ENCODE assay signal across 8 cellular contexts in genomic region chr3:131503328-131503650, GRCh38. TPM values are rescaled to one million over a fixed set of nuclear protein-coding genes. Genes with fewer than 3 reads are reported as not detected.
DNase-seq lines count a peak whose midpoint lies in the region; ATAC-seq and TF ChIP-seq lines count a peak whose summit lies in the region.

No MANE protein-coding gene starts in this region.

- peaks cover 8 to 9% of the 10 kb centered on the region in 2 experiments for H3K4me1 Mint-ChIP-seq in H9
- peaks cover 30% of the 10 kb centered on the region for H3K4me1 Mint-ChIP-seq in stimulated activated memory B cell treated with anti-CD40 and anti-IgM and Interleukin-4, amounts not matched to agents 10 μg/mL and 1 μg/mL and 100 μg/mL, for 72 hours

- H4K5ac ChIP-seq in H9 (ENCODE audit: insufficient read length, low read depth, low read length): no peak overlapping the region

- H3K36me3 ChIP-seq in BE2C (peaks cover 31% of the 10 kb centered on the region), heart right ventricle (peaks cover 0 to 33% (median 4%) of the 10 kb centered on the region in 9 donors)

- H3K23me2 ChIP-seq in H9 (ENCODE audit: insufficient read length, low read depth, low read length, poor library complexity, severe bottlenecking): peaks cover 9% of the 10 kb centered on the region

- H3K4me2 ChIP-seq in H9 (ENCODE audit: insufficient read depth, insufficient read length, low read length): peak overlapping the region; percentile 91

- no peak overlapping the region for H3K4ac ChIP-seq in H9 (ENCODE audit: low read depth, low read length)

- H2BK20ac ChIP-seq in H9 (ENCODE audit: low read depth, low read length, poor library complexity, severe bottlenecking): no peak overlapping the region

- intact Hi-C loops in heart right ventricle (cut with DNase I): loop anchor here in 7 of 10 donors (5.0 to 10.0 kb wide), 4 partner anchors 118 to 478 kb away; partner anchors contain the start of genes NUDT16 (in 6 of the 7), ASTE1 (in 1 of the 7) and NEK11 (in 1 of the 7)

- H3K27me3 ChIP-seq in BE2C (peaks cover 4% of the 10 kb centered on the region; the same call in 1 of the 2 replicates), H9 (ENCODE audit: insufficient read depth, low read length) (no peaks in the 10 kb centered on the region; the same call in 1 of the 2 replicates), heart right ventricle (peaks cover 0 to 11% (median 0%) of the 10 kb centered on the region in 7 donors)

- H3K4me1 ChIP-seq in BE2C (peaks cover 3% of the 10 kb centered on the region; the same call in 1 of the 2 replicates), H9 (ENCODE audit: insufficient read depth, low read length) (no peaks in the 10 kb centered on the region), heart right ventricle (peaks cover 2 to 33% (median 21%) of the 10 kb centered on the region in 9 donors)

- peaks cover 0 to 3% of the 10 kb centered on the region in 2 experiments; a peak in 1 of 5 replicates for H3K9me3 Mint-ChIP-seq in H9
- H3K9me3 Mint-ChIP-seq in stimulated activated memory B cell treated with anti-CD40 and anti-IgM and Interleukin-4, amounts not matched to agents 10 μg/mL and 1 μg/mL and 100 μg/mL, for 72 hours: no peaks in the 10 kb centered on the region

- H3K27me3 Mint-ChIP-seq in H9 (ENCODE audit: low read depth): peaks cover 43% of the 10 kb centered on the region
- H3K27me3 Mint-ChIP-seq in stimulated activated memory B cell treated with anti-CD40 and anti-IgM and Interleukin-4, amounts not matched to agents 10 μg/mL and 1 μg/mL and 100 μg/mL, for 72 hours: no peaks in the 10 kb centered on the region

- H3K36me3 Mint-ChIP-seq in H9 (ENCODE audit: insufficient read depth in 1 of 3, low read depth in 3 of 3): peaks cover 23 to 27% (median 26%) of the 10 kb centered on the region in 3 experiments
- peaks cover 13% of the 10 kb centered on the region for H3K36me3 Mint-ChIP-seq in stimulated activated memory B cell treated with anti-CD40 and anti-IgM and Interleukin-4, amounts not matched to agents 10 μg/mL and 1 μg/mL and 100 μg/mL, for 72 hours

- no peaks in the 10 kb centered on the region for H4K20me1 ChIP-seq in H9 (ENCODE audit: control insufficient read depth, insufficient read depth, insufficient read length)

- no peak for DNase-seq in BE2C
- DNase-seq in H9: no peak
- DNase-seq in heart right ventricle: no peak
- DNase-seq in activated CD8-positive, alpha-beta memory T cell treated with anti-CD3 and anti-CD28 coated beads for 24 hours: no peak
- DNase-seq in NCI-H2029 (lab: John Stamatoyannopoulos, UW): no peak

- H2AFZ ChIP-seq in H9 (ENCODE audit: low read length): peak overlapping the region; percentile 66

- ATAC-seq in heart right ventricle (peak in 3 of 8 donors; percentile 10 to 18 (median 14)), HG02798 (IDR thresholded peaks at IDR 0.05; ENCODE audit: poor library complexity, unreplicated experiment) (no peak)
- no peak for ATAC-seq in stimulated activated memory B cell treated with anti-CD40 and anti-IgM and Interleukin-4, amounts not matched to agents 10 μg/mL and 1 μg/mL and 100 μg/mL, for 72 hours

- H3K18ac ChIP-seq in H9 (ENCODE audit: insufficient read length, low read depth, low read length): no peak overlapping the region

- H2BK15ac ChIP-seq in H9 (ENCODE audit: low read depth, low read length): no peak overlapping the region

- no peak overlapping the region for H3K14ac ChIP-seq in H9 (ENCODE audit: insufficient read depth, low read length)

- no peak overlapping the region for H2BK120ac ChIP-seq in H9 (ENCODE audit: low read depth, low read length, poor library complexity, severe bottlenecking)

- no CpG with 5 or more reads among the region's 1 CpG for WGBS in H9 (ENCODE audit: extremely low coverage, insufficient read length, low lambda C conversion rate)
- WGBS in heart right ventricle, 2 donors: 80 to 85% methylated on average over 1 of the region's 1 CpG

- H3K56ac ChIP-seq in H9 (ENCODE audit: insufficient read length, low read depth, low read length): no peak overlapping the region

- no peak overlapping the region for H2BK5ac ChIP-seq in H9 (ENCODE audit: insufficient read length, low read length)

- no peak overlapping the region for H3K23ac ChIP-seq in H9 (ENCODE audit: insufficient read length, low read depth, low read length)

- H3K9me3 ChIP-seq in BE2C (no peaks in the 10 kb centered on the region), H9 (ENCODE audit: control insufficient read depth, low read depth, low read length) (no peaks in the 10 kb centered on the region), heart right ventricle (no peaks in the 10 kb centered on the region)

- TF ChIP-seq CTCF in BE2C (IDR thresholded peaks at IDR 0.05; ENCODE audit: low read depth, low read length) (no peak), H9 (conservative IDR thresholded peaks at IDR 0.05) (no peak), WI38 (IDR thresholded peaks at IDR 0.05; ENCODE audit: low read depth, low read length) (no peak), heart right ventricle (IDR thresholded peaks at IDR 0.05) (no peak)

- H3T11ph ChIP-seq in H9 (ENCODE audit: low read length): no peak overlapping the region

- peaks cover 19% of the 10 kb centered on the region; the same call in 1 of the 2 replicates for H3K79me2 ChIP-seq in H9 (ENCODE audit: insufficient read depth, low read length)

- H3K4me3 Mint-ChIP-seq in H9: peak overlapping the region; percentile 99 to 100
- H3K4me3 Mint-ChIP-seq in stimulated activated memory B cell treated with anti-CD40 and anti-IgM and Interleukin-4, amounts not matched to agents 10 μg/mL and 1 μg/mL and 100 μg/mL, for 72 hours: peak overlapping the region; percentile 99

- H3K27ac Mint-ChIP-seq in H9: no peak overlapping the region
- H3K27ac Mint-ChIP-seq in stimulated activated memory B cell treated with anti-CD40 and anti-IgM and Interleukin-4, amounts not matched to agents 10 μg/mL and 1 μg/mL and 100 μg/mL, for 72 hours: peak overlapping the region; percentile 99

- H4K91ac ChIP-seq in H9 (ENCODE audit: insufficient read length, low read depth, low read length): no peak overlapping the region

- H3K4me3 ChIP-seq in BE2C (ENCODE audit: low read depth, low read length) (peak overlapping the region; percentile 99), WI38 (ENCODE audit: low read depth, low read length) (peak overlapping the region; percentile 75), heart right ventricle (peak overlapping the region; percentile 71 to 90 (median 82))

- no peak overlapping the region for H3K9ac ChIP-seq in H9 (ENCODE audit: extremely low read depth, insufficient read length, low read length)

- H2BK12ac ChIP-seq in H9 (ENCODE audit: insufficient read length, low read depth, low read length): no peak overlapping the region

- H3K79me1 ChIP-seq in H9 (ENCODE audit: insufficient read depth, low read depth, low read length, poor library complexity, severe bottlenecking): no peaks in the 10 kb centered on the region

- H3K27ac ChIP-seq in H9 (ENCODE audit: insufficient read length, low read depth, low read length): no peak overlapping the region
- peak overlapping the region in 9 of 10 donors; percentile 57 to 88 (median 78) for H3K27ac ChIP-seq in heart right ventricle

- no peak overlapping the region for H2AK5ac ChIP-seq in H9 (ENCODE audit: insufficient read length, low read length)

- H4K8ac ChIP-seq in H9 (replicated peaks; ENCODE audit: insufficient read length, low read depth, low read length): no peak overlapping the region

RNA-seq across cellular contexts. Expression of gene MRPL3, which starts 0.5 kb away (rescaled TPM):
- polyA plus RNA-seq in BE2C (2012; ENCODE audit: insufficient read depth, insufficient read length, low read depth): 135 TPM
- total RNA-seq in H9 (2021) (153 and 154 TPM in 2 replicates), heart right ventricle (10 to 100 TPM; 46.5 to 74.0 (median 51.2) TPM)
- polyA plus RNA-seq in heart right ventricle: 100 to 1,000 TPM in 1 of 2 donors, 10 to 100 TPM in 1; 46.7 to 102 TPM
